Comparison of ENCODE assay signal across 1 cellular context in the genomic region with DNA sequence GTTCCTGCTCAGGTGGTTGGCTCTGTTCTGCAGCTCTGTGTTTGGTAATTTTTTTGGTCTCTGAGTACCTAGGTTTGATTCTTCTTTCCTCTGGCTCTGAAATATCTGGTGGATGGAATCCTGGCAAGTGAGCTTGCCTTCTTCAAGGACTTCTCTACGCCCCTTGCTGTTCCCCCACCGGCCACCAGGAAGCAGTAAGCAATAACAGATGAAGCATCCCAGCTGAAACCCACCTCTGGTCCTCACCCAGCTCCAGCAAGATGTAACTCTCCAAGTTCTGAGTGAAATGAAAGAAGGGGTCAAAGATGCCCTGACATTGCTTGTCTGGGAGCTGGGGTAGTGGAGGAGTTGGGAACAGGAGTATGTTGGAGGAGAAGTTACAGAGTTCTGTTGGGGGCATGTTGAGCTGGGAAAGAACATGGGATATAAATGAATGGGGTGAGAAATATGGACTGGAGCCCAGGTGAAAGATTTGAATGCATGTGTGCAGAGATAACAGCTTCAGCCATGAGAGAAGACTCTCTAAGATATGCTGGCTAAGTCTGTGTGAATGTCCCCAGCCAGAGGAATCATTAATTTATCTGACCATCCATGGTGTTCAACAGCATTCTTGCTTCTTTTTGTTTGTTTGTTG.
A peak's percentile ranks its signal among the peaks of the same experiment; 100 is the strongest.
TF ChIP-seq lines count a peak whose summit lies in the region.

No MANE protein-coding gene starts in this region.

TF ChIP-seq in HepG2, 621 proteins besides CTCF, POLR2A, EP300 and RAD21:
- TF ChIP-seq, protein P1, sequence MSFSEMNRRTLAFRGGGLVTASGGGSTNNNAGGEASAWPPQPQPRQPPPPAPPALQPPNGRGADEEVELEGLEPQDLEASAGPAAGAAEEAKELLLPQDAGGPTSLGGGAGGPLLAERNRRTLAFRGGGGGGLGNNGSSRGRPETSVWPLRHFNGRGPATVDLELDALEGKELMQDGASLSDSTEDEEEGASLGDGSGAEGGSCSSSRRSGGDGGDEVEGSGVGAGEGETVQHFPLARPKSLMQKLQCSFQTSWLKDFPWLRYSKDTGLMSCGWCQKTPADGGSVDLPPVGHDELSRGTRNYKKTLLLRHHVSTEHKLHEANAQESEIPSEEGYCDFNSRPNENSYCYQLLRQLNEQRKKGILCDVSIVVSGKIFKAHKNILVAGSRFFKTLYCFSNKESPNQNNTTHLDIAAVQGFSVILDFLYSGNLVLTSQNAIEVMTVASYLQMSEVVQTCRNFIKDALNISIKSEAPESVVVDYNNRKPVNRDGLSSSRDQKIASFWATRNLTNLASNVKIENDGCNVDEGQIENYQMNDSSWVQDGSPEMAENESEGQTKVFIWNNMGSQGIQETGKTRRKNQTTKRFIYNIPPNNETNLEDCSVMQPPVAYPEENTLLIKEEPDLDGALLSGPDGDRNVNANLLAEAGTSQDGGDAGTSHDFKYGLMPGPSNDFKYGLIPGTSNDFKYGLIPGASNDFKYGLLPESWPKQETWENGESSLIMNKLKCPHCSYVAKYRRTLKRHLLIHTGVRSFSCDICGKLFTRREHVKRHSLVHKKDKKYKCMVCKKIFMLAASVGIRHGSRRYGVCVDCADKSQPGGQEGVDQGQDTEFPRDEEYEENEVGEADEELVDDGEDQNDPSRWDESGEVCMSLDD (CRISPR knock-in tag; IDR thresholded peaks at IDR 0.05; ENCODE audit: borderline replicate concordance): no peak
- TF ChIP-seq SMC3 (IDR thresholded peaks at IDR 0.05; ENCODE audit: low read length) (peak; percentile 60), STAG1 (CRISPR knock-in tag; IDR thresholded peaks at IDR 0.05) (peak; percentile 66)
TF ChIP-seq in HepG2: peak in this region for 2.
